In genomic region chr6:56739836-56740815, GRCh38 we compare ENCODE assay signal across 1 cellular context.
TF ChIP-seq lines count a peak whose summit lies in the region.

No MANE protein-coding gene starts in this region.

TF ChIP-seq in HepG2, 621 proteins besides CTCF, POLR2A, EP300 and RAD21 (continued from another document and continues in another):
- no peak for TF ChIP-seq ZBTB14 (CRISPR knock-in tag; IDR thresholded peaks at IDR 0.05)
- TF ChIP-seq KLF16 (CRISPR knock-in tag; IDR thresholded peaks at IDR 0.05) = 0 out of 4 replicates have a peak, but pooled peaks of 1 of the 2 experiments have one; percentile 55
- TF ChIP-seq RXRB (CRISPR knock-in tag; IDR thresholded peaks at IDR 0.05; ENCODE audit: borderline replicate concordance) = peak; percentile 78
- no peak for TF ChIP-seq PHF21A (CRISPR knock-in tag; IDR thresholded peaks at IDR 0.05)
- no peak for TF ChIP-seq SETDB1 (CRISPR knock-in tag; IDR thresholded peaks at IDR 0.05; ENCODE audit: borderline replicate concordance)
- TF ChIP-seq ZFP91 (CRISPR knock-in tag; IDR thresholded peaks at IDR 0.05; ENCODE audit: borderline replicate concordance) = no peak
- peak; percentile 90 for TF ChIP-seq ZNF292 (CRISPR knock-in tag; IDR thresholded peaks at IDR 0.05; ENCODE audit: borderline replicate concordance, low read depth)
- peak; percentile 62 for TF ChIP-seq RARA (CRISPR knock-in tag; IDR thresholded peaks at IDR 0.05)
- TF ChIP-seq CENPX (CRISPR knock-in tag; IDR thresholded peaks at IDR 0.05) = no peak
- TF ChIP-seq IRF2 (CRISPR knock-in tag; IDR thresholded peaks at IDR 0.05) = peak; percentile 73; the same call in 1 of the 2 replicates
- TF ChIP-seq ETV5 (CRISPR knock-in tag; IDR thresholded peaks at IDR 0.05; ENCODE audit: borderline replicate concordance) = peak; percentile 58; the same call in 1 of the 2 replicates
- TF ChIP-seq STAT6 (CRISPR knock-in tag; IDR thresholded peaks at IDR 0.05; ENCODE audit: borderline replicate concordance) = peak; percentile 38; the same call in 1 of the 2 replicates
- peak; percentile 71; the same call in 1 of the 2 replicates for TF ChIP-seq MEF2D (CRISPR knock-in tag; IDR thresholded peaks at IDR 0.05)
- peak; percentile 64; the same call in 1 of the 2 replicates for TF ChIP-seq TARDBP (CRISPR knock-in tag; IDR thresholded peaks at IDR 0.05)
- TF ChIP-seq ERF (CRISPR knock-in tag; IDR thresholded peaks at IDR 0.05) = no peak
- TF ChIP-seq ZNF253 (CRISPR knock-in tag; IDR thresholded peaks at IDR 0.05; ENCODE audit: borderline replicate concordance) = no peak
- peak; percentile 75; the same call in 1 of the 2 replicates for TF ChIP-seq MIXL1 (CRISPR knock-in tag; IDR thresholded peaks at IDR 0.05)
- no peak for TF ChIP-seq FOXA1 (IDR thresholded peaks at IDR 0.05)
- peak; percentile 41; the same call in 1 of the 2 replicates for TF ChIP-seq FOXA1 (CRISPR knock-in tag; IDR thresholded peaks at IDR 0.05)
- no peak for TF ChIP-seq POLR2AphosphoS2 (IDR thresholded peaks at IDR 0.05; ENCODE audit: low read depth, low read length)
- TF ChIP-seq PHF8 (CRISPR knock-in tag; IDR thresholded peaks at IDR 0.05) = 0 out of 2 replicates have a peak, but pooled peaks have one; percentile 10
- TF ChIP-seq THRA (CRISPR knock-in tag; IDR thresholded peaks at IDR 0.05; ENCODE audit: borderline replicate concordance) = peak; percentile 57; the same call in 1 of the 2 replicates
- no peak for TF ChIP-seq TGIF2 (CRISPR knock-in tag; IDR thresholded peaks at IDR 0.05)
- TF ChIP-seq BCL6 (CRISPR knock-in tag; IDR thresholded peaks at IDR 0.05) = peak; percentile 76
- peak; percentile 38; the same call in 1 of the 3 replicates for TF ChIP-seq MXI1 (IDR thresholded peaks at IDR 0.05; ENCODE audit: borderline replicate concordance, low read depth, low read length)
- no peak for TF ChIP-seq ZBTB2 (CRISPR knock-in tag; IDR thresholded peaks at IDR 0.05; ENCODE audit: low read depth)
- no peak for TF ChIP-seq TERF1 (CRISPR knock-in tag; IDR thresholded peaks at IDR 0.05)
- 0 out of 2 replicates have a peak, but pooled peaks have one; percentile 61 for TF ChIP-seq HDAC1 (CRISPR knock-in tag; IDR thresholded peaks at IDR 0.05)
- TF ChIP-seq HNRNPUL1 (IDR thresholded peaks at IDR 0.05; ENCODE audit: low read depth, low read length) = no peak
- TF ChIP-seq HMG20A (CRISPR knock-in tag; IDR thresholded peaks at IDR 0.05; ENCODE audit: borderline replicate concordance) = peak; percentile 87; the same call in 1 of the 2 replicates
- no peak for TF ChIP-seq MBNL3 (CRISPR knock-in tag; conservative IDR thresholded peaks at IDR 0.05)
- no peak for TF ChIP-seq ARNT (IDR thresholded peaks at IDR 0.05)
- TF ChIP-seq ZNF83 (CRISPR knock-in tag; IDR thresholded peaks at IDR 0.05; ENCODE audit: borderline replicate concordance) = 0 out of 2 replicates have a peak, but pooled peaks have one; percentile 2
- peak; percentile 73 for TF ChIP-seq NCOA2 (CRISPR knock-in tag; IDR thresholded peaks at IDR 0.05)
- no peak for TF ChIP-seq FLYWCH1 (CRISPR knock-in tag; IDR thresholded peaks at IDR 0.05)
- TF ChIP-seq ZKSCAN1 (IDR thresholded peaks at IDR 0.05; ENCODE audit: low read length) = no peak
- 0 out of 2 replicates have a peak, but pooled peaks have one; percentile 46 for TF ChIP-seq ZNF572 (CRISPR knock-in tag; IDR thresholded peaks at IDR 0.05)
- TF ChIP-seq KDM1A (CRISPR knock-in tag; IDR thresholded peaks at IDR 0.05) = peak; percentile 90
- TF ChIP-seq KMT2B (CRISPR knock-in tag; IDR thresholded peaks at IDR 0.05) = peak; percentile 33; the same call in 1 of the 2 replicates
- TF ChIP-seq ZMYM4 (CRISPR knock-in tag; IDR thresholded peaks at IDR 0.05) = peak; percentile 69
- TF ChIP-seq E2F5 (CRISPR knock-in tag; conservative IDR thresholded peaks at IDR 0.05) = no peak
- peak; percentile 58 for TF ChIP-seq IKZF4 (CRISPR knock-in tag; IDR thresholded peaks at IDR 0.05; ENCODE audit: borderline replicate concordance, low read depth, not compliant biosample characterization)
- TF ChIP-seq HNRNPLL (IDR thresholded peaks at IDR 0.05; ENCODE audit: low read depth, low read length, poor library complexity, severe bottlenecking) = no peak
- 0 out of 2 replicates have a peak, but pooled peaks have one; percentile 52 for TF ChIP-seq SMAD3 (CRISPR knock-in tag; IDR thresholded peaks at IDR 0.05)
- TF ChIP-seq KAT8 (CRISPR knock-in tag; IDR thresholded peaks at IDR 0.05) = peak; percentile 65
- TF ChIP-seq ZNF234 (CRISPR knock-in tag; conservative IDR thresholded peaks at IDR 0.05) = no peak
- peak; percentile 85 for TF ChIP-seq TEAD3 (CRISPR knock-in tag; optimal IDR thresholded peaks at IDR 0.05; ENCODE audit: borderline replicate concordance)
- TF ChIP-seq ZNF761 (CRISPR knock-in tag; conservative IDR thresholded peaks at IDR 0.05) = 0 out of 2 replicates have a peak, but pooled peaks have one; percentile 35
- TF ChIP-seq HOXA3 (CRISPR knock-in tag; IDR thresholded peaks at IDR 0.05) = peak; percentile 46; the same call in 1 of the 2 replicates
- peak; percentile 94 for TF ChIP-seq HNF4G (IDR thresholded peaks at IDR 0.05; ENCODE audit: borderline replicate concordance, low read depth, low read length)
- TF ChIP-seq HNF4G (CRISPR knock-in tag; IDR thresholded peaks at IDR 0.05; ENCODE audit: borderline replicate concordance, low read depth) = peak; percentile 88; the same call in 1 of the 2 replicates
- TF ChIP-seq DMTF1 (CRISPR knock-in tag; IDR thresholded peaks at IDR 0.05) = no peak
- 0 out of 2 replicates have a peak, but pooled peaks have one; percentile 31 for TF ChIP-seq ZNF124 (CRISPR knock-in tag; IDR thresholded peaks at IDR 0.05)
- peak; percentile 39; the same call in 1 of the 2 replicates for TF ChIP-seq FOSL2 (CRISPR knock-in tag; IDR thresholded peaks at IDR 0.05)
- 0 out of 2 replicates have a peak, but pooled peaks have one; percentile 52 for TF ChIP-seq THYN1 (CRISPR knock-in tag; IDR thresholded peaks at IDR 0.05; ENCODE audit: borderline replicate concordance, low read depth)
- TF ChIP-seq FOXK1 (CRISPR knock-in tag; IDR thresholded peaks at IDR 0.05; ENCODE audit: borderline replicate concordance, low read depth) = peak; percentile 57; the same call in 1 of the 2 replicates
- TF ChIP-seq ZKSCAN8 (CRISPR knock-in tag; IDR thresholded peaks at IDR 0.05; ENCODE audit: borderline replicate concordance) = peak; percentile 32; the same call in 1 of the 2 replicates
- no peak for TF ChIP-seq ZNF749 (CRISPR knock-in tag; IDR thresholded peaks at IDR 0.05; ENCODE audit: borderline replicate concordance)
